In the genomic region with DNA sequence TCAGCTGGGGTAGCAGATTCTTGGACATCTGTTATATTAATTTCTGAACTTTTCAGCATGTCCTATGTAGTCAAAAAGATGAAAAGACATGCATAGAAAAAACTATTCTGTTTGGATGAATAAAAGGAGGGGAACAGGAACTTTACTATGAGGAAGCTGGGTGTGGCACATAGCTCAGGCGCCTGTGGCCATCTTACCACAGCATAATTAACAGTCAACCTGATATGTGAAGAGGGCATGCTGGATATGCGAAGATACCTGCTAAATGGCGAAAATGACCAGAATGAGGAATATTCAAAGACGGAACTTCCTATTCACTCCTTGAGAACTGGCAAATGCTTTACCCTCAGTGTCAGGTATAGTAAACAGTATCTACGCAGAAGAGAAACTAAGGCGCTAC, we compare ENCODE assay signal across 11 cellular contexts.
"Had no signal": no experiment of that assay in that cellular context is flagged by ENCODE, and none has a peak within 500 bp of the region (broad histone marks: within the 10 kb centered on the region; RNA-seq: fewer than 3 reads in every experiment).

No MANE protein-coding gene starts in this region.

- H3K9me3 ChIP-seq: body of pancreas, vagina had no signal

- H3K27me3 ChIP-seq: body of pancreas, vagina had no signal

- H3K4me3 Mint-ChIP-seq: activated T-cell treated with anti-CD3 and anti-CD28 coated beads, Interleukin-2, amount 50 U/mL, for 4 hours had no signal

- ATAC-seq: activated CD4-positive, CD25-positive, alpha-beta regulatory T cell treated with anti-CD3 and anti-CD28 coated beads, Interleukin-2, amount 50 U/mL, for 24 hours; activated naive CD4-positive, alpha-beta T cell treated with anti-CD3 and anti-CD28 coated beads, Interleukin-2, amount 50 U/mL, for 72 hours; activated T-cell treated with anti-CD3 and anti-CD28 coated beads, Interleukin-2, amount 50 U/mL, for 4 hours; body of pancreas had no signal

- H3K27ac Mint-ChIP-seq: activated naive CD4-positive, alpha-beta T cell treated with anti-CD3 and anti-CD28 coated beads, Interleukin-2, amount 50 U/mL, for 72 hours had no signal

- DNase-seq: activated effector memory CD4-positive, alpha-beta T cell treated with anti-CD3 and anti-CD28 coated beads, Interleukin-2, amount 50 U/mL, for 16 hours; activated T-cell treated with anti-CD3 and anti-CD28 coated beads, Interleukin-2, amount 50 U/mL, for 4 hours; amniotic stem cell; body of pancreas; effector memory CD4-positive, alpha-beta T cell; hypothalamus; T-helper 1 cell had no signal

- H3K4me1 ChIP-seq: body of pancreas had no signal

- FAIRE-seq: TTC549 had no signal

- H3K9me3 Mint-ChIP-seq: activated naive CD4-positive, alpha-beta T cell treated with anti-CD3 and anti-CD28 coated beads, Interleukin-2, amount 50 U/mL, for 72 hours; activated T-cell treated with anti-CD3 and anti-CD28 coated beads, Interleukin-2, amount 50 U/mL, for 4 hours had no signal

- H3K27ac ChIP-seq: body of pancreas, vagina had no signal

- H3K4me3 ChIP-seq: body of pancreas, vagina had no signal
